ENCODE assay signal across 9 cellular contexts in genomic region chr9:116686135-116686534, GRCh38. TPM values are rescaled to one million over a fixed set of nuclear protein-coding genes. Genes with fewer than 3 reads are reported as not detected.
DNase-seq lines count a peak whose midpoint lies in the region; ATAC-seq and TF ChIP-seq lines count a peak whose summit lies in the region.
"Had no signal": no experiment of that assay in that cellular context is flagged by ENCODE, and none has a peak within 500 bp of the region (broad histone marks: within the 10 kb centered on the region; RNA-seq: fewer than 3 reads in every experiment).

No MANE protein-coding gene starts in this region.

- peaks cover 12% of the 10 kb centered on the region for H3K27me3 Mint-ChIP-seq in GM23338 (ENCODE audit: insufficient read depth, low read depth, poor library complexity)
- no peaks in the 10 kb centered on the region for H3K27me3 Mint-ChIP-seq in activated naive CD8-positive, alpha-beta T cell

- no peak overlapping the region for H3K27ac ChIP-seq in BLaER1
- H3K27ac ChIP-seq in GM23338 (ENCODE audit: low read depth): no peak overlapping the region
- no peak overlapping the region for H3K27ac ChIP-seq in muscle layer of colon (ENCODE audit: low read depth, low read length)

- H3K4me1 ChIP-seq in BLaER1 (peaks cover 32% of the 10 kb centered on the region), GM23338 (ENCODE audit: insufficient read depth) (peaks cover 22% of the 10 kb centered on the region), muscle layer of colon (ENCODE audit: insufficient read depth, low read length) (peaks cover 34% of the 10 kb centered on the region)

- TF ChIP-seq CTCF in GM23338 (conservative IDR thresholded peaks at IDR 0.05; ENCODE audit: low read depth in 2 of 2) (no peak), GM20000 (IDR thresholded peaks at IDR 0.05; ENCODE audit: extremely low read depth, missing control alignments) (no peak)

- DNase-seq in GM23338 (ENCODE audit: low spot score): no peak
- no peak for DNase-seq in GM20000 (ENCODE audit: low spot score)
- no peak for DNase-seq in effector CD8-positive, alpha-beta T cell (lab: John Stamatoyannopoulos, UW)
- no peak for DNase-seq in cerebellum (ENCODE audit: low spot score)
- DNase-seq: amygdala had no signal

- H3K4me3 ChIP-seq in BLaER1: peak overlapping the region; percentile 76; the same call in 1 of the 2 replicates
- peak overlapping the region; percentile 77 for H3K4me3 ChIP-seq in GM23338
- peak overlapping the region; percentile 75 to 89 for H3K4me3 ChIP-seq in muscle layer of colon (ENCODE audit: low read depth in 1 of 2, low read length in 2 of 2)

- H3K27me3 ChIP-seq in BLaER1 (no peaks in the 10 kb centered on the region), GM23338 (ENCODE audit: insufficient read depth) (no peaks in the 10 kb centered on the region), muscle layer of colon (ENCODE audit: control insufficient read depth in 1 of 2, insufficient read depth in 2 of 2, low read length in 2 of 2) (no peaks in the 10 kb centered on the region)

- H4K20me1 ChIP-seq in BLaER1 (peaks cover 33% of the 10 kb centered on the region), GM23338 (replicated peaks; ENCODE audit: insufficient read depth) (peaks cover 8% of the 10 kb centered on the region; the same call in 1 of the 2 replicates)

- ATAC-seq in GM23338 (no peak), GM19328 (IDR thresholded peaks at IDR 0.05; ENCODE audit: unreplicated experiment) (no peak)

- peak overlapping the region; percentile 83 for H3K4me2 ChIP-seq in BLaER1
- H3K4me2 ChIP-seq in GM23338: peak overlapping the region; percentile 81

- H3F3A ChIP-seq in GM23338 (replicated peaks; ENCODE audit: low read depth): no peaks in the 10 kb centered on the region

- H3K9ac ChIP-seq in BLaER1: peak overlapping the region; percentile 83; the same call in 1 of the 2 replicates
- H3K9ac ChIP-seq in muscle layer of colon (ENCODE audit: low read length): no peak overlapping the region

- peaks cover 34% of the 10 kb centered on the region for H3K79me2 ChIP-seq in GM23338 (replicated peaks; ENCODE audit: insufficient read depth)

- H3K9me3 ChIP-seq in BLaER1: peaks cover 17% of the 10 kb centered on the region; the same call in 1 of the 2 replicates
- no peaks in the 10 kb centered on the region for H3K9me3 ChIP-seq in muscle layer of colon (ENCODE audit: low read length)

- peak overlapping the region; percentile 81 for H3K4me3 Mint-ChIP-seq in GM23338
- peak overlapping the region; percentile 90 for H3K4me3 Mint-ChIP-seq in activated naive CD8-positive, alpha-beta T cell

- H3K9me2 ChIP-seq in GM23338 (ENCODE audit: insufficient read depth): no peaks in the 10 kb centered on the region

- peaks cover 21% of the 10 kb centered on the region for H3K9me3 Mint-ChIP-seq in GM23338
- peaks cover 4% of the 10 kb centered on the region for H3K9me3 Mint-ChIP-seq in activated naive CD8-positive, alpha-beta T cell (ENCODE audit: low read depth)

- H2AFZ ChIP-seq in GM23338: 0 out of 2 replicates have a peak overlapping the region, but pooled peaks have one; percentile 67

- H3K27ac Mint-ChIP-seq in GM23338: no peak overlapping the region; the same call in 1 of the 2 replicates
- H3K27ac Mint-ChIP-seq in activated naive CD8-positive, alpha-beta T cell: peak overlapping the region; percentile 88

- H3K36me3 ChIP-seq in BLaER1 (0 out of 2 replicates have a peak, but pooled peaks cover 4% of the 10 kb centered on the region), GM23338 (ENCODE audit: insufficient read depth) (0 out of 2 replicates have a peak, but pooled peaks cover 8% of the 10 kb centered on the region), muscle layer of colon (ENCODE audit: insufficient read depth, low read length) (no peaks in the 10 kb centered on the region)

- H3K4me1 Mint-ChIP-seq in GM23338: peaks cover 27% of the 10 kb centered on the region
- peaks cover 60% of the 10 kb centered on the region for H3K4me1 Mint-ChIP-seq in activated naive CD8-positive, alpha-beta T cell (ENCODE audit: low read depth)

- peaks cover 26% of the 10 kb centered on the region; the same call in 2 of the 3 replicates for H3K36me3 Mint-ChIP-seq in GM23338 (ENCODE audit: low read depth)
- peaks cover 2% of the 10 kb centered on the region for H3K36me3 Mint-ChIP-seq in activated naive CD8-positive, alpha-beta T cell

TF ChIP-seq in GM23338, 12 proteins besides CTCF, POLR2A, EP300 and RAD21 (continues in another document):
- no peak for TF ChIP-seq EZH2phosphoT487 (IDR thresholded peaks at IDR 0.05; ENCODE audit: unreplicated experiment)
- no peak for TF ChIP-seq NANOG (IDR thresholded peaks at IDR 0.05; ENCODE audit: borderline replicate concordance)
- TF ChIP-seq EZH2 (IDR thresholded peaks at IDR 0.05; ENCODE audit: low read depth, unreplicated experiment): no peak
- TF ChIP-seq REST (IDR thresholded peaks at IDR 0.05; ENCODE audit: unreplicated experiment): no peak
- no peak for TF ChIP-seq ZNF331 (CRISPR knock-in tag; IDR thresholded peaks at IDR 0.05; ENCODE audit: low read depth)
- no peak for TF ChIP-seq CREB1 (CRISPR knock-in tag; IDR thresholded peaks at IDR 0.05; ENCODE audit: low read depth)

RNA-seq across cellular contexts. Expression of gene TRIM32, which starts 1.0 kb away (rescaled TPM):
- total RNA-seq in GM23338 (2014; rRNA removed; shearing (Covaris generic)): 15.7 and 16.3 TPM in 2 replicates
- polyA plus RNA-seq in GM23338 (2016; fragmentation: Nextera tagmentation; extraction: Ambion mirVana): 6.6 and 6.7 TPM in 2 replicates
- total RNA-seq in cerebellum: 13.3 TPM
